In the genomic region with DNA sequence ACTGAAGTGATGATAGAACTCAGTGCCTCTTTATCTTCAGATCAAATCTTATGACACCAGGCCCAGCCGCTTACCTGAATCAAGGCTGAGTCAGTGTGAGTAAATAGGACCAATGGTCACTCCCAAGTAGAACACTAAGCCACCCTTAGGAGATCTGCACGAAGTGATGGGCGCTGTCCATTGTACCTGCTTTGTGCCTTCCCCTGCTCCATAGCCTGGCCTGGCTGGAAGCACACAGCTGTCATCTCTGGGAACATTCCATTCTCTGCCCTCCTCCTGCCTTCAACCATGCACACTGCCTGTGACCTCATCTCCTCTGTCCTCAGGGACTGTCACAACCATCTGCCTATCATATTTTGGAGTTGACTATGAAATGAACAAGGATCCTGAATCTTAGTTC, we compare ENCODE assay signal across 2 cellular contexts.
TF ChIP-seq lines count a peak whose summit lies in the region.

No MANE protein-coding gene starts in this region.

TF ChIP-seq in GM23338, 12 proteins besides CTCF, POLR2A, EP300 and RAD21 (continued from another document):
- TF ChIP-seq, protein P1, sequence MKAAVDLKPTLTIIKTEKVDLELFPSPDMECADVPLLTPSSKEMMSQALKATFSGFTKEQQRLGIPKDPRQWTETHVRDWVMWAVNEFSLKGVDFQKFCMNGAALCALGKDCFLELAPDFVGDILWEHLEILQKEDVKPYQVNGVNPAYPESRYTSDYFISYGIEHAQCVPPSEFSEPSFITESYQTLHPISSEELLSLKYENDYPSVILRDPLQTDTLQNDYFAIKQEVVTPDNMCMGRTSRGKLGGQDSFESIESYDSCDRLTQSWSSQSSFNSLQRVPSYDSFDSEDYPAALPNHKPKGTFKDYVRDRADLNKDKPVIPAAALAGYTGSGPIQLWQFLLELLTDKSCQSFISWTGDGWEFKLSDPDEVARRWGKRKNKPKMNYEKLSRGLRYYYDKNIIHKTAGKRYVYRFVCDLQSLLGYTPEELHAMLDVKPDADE (IDR thresholded peaks at IDR 0.05): no peak
- TF ChIP-seq, protein P2, sequence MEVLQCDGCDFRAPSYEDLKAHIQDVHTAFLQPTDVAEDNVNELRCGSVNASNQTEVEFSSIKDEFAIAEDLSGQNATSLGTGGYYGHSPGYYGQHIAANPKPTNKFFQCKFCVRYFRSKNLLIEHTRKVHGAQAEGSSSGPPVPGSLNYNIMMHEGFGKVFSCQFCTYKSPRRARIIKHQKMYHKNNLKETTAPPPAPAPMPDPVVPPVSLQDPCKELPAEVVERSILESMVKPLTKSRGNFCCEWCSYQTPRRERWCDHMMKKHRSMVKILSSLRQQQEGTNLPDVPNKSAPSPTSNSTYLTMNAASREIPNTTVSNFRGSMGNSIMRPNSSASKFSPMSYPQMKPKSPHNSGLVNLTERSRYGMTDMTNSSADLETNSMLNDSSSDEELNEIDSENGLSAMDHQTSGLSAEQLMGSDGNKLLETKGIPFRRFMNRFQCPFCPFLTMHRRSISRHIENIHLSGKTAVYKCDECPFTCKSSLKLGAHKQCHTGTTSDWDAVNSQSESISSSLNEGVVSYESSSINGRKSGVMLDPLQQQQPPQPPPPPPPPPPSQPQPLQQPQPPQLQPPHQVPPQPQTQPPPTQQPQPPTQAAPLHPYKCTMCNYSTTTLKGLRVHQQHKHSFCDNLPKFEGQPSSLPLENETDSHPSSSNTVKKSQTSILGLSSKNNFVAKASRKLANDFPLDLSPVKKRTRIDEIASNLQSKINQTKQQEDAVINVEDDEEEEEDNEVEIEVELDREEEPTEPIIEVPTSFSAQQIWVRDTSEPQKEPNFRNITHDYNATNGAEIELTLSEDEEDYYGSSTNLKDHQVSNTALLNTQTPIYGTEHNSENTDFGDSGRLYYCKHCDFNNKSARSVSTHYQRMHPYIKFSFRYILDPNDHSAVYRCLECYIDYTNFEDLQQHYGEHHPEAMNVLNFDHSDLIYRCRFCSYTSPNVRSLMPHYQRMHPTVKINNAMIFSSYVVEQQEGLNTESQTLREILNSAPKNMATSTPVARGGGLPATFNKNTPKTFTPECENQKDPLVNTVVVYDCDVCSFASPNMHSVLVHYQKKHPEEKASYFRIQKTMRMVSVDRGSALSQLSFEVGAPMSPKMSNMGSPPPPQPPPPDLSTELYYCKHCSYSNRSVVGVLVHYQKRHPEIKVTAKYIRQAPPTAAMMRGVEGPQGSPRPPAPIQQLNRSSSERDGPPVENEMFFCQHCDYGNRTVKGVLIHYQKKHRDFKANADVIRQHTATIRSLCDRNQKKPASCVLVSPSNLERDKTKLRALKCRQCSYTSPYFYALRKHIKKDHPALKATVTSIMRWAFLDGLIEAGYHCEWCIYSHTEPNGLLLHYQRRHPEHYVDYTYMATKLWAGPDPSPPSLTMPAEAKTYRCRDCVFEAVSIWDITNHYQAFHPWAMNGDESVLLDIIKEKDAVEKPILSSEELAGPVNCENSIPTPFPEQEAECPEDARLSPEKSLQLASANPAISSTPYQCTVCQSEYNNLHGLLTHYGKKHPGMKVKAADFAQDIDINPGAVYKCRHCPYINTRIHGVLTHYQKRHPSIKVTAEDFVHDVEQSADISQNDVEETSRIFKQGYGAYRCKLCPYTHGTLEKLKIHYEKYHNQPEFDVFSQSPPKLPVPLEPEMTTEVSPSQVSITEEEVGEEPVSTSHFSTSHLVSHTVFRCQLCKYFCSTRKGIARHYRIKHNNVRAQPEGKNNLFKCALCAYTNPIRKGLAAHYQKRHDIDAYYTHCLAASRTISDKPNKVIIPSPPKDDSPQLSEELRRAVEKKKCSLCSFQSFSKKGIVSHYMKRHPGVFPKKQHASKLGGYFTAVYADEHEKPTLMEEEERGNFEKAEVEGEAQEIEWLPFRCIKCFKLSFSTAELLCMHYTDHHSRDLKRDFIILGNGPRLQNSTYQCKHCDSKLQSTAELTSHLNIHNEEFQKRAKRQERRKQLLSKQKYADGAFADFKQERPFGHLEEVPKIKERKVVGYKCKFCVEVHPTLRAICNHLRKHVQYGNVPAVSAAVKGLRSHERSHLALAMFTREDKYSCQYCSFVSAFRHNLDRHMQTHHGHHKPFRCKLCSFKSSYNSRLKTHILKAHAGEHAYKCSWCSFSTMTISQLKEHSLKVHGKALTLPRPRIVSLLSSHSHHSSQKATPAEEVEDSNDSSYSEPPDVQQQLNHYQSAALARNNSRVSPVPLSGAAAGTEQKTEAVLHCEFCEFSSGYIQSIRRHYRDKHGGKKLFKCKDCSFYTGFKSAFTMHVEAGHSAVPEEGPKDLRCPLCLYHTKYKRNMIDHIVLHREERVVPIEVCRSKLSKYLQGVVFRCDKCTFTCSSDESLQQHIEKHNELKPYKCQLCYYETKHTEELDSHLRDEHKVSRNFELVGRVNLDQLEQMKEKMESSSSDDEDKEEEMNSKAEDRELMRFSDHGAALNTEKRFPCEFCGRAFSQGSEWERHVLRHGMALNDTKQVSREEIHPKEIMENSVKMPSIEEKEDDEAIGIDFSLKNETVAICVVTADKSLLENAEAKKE (CRISPR knock-in tag; IDR thresholded peaks at IDR 0.05): no peak
- TF ChIP-seq ZNF114 (CRISPR knock-in tag; IDR thresholded peaks at IDR 0.05) (no peak), JUNB (IDR thresholded peaks at IDR 0.05; ENCODE audit: unreplicated experiment) (no peak)
- TF ChIP-seq, protein P3, sequence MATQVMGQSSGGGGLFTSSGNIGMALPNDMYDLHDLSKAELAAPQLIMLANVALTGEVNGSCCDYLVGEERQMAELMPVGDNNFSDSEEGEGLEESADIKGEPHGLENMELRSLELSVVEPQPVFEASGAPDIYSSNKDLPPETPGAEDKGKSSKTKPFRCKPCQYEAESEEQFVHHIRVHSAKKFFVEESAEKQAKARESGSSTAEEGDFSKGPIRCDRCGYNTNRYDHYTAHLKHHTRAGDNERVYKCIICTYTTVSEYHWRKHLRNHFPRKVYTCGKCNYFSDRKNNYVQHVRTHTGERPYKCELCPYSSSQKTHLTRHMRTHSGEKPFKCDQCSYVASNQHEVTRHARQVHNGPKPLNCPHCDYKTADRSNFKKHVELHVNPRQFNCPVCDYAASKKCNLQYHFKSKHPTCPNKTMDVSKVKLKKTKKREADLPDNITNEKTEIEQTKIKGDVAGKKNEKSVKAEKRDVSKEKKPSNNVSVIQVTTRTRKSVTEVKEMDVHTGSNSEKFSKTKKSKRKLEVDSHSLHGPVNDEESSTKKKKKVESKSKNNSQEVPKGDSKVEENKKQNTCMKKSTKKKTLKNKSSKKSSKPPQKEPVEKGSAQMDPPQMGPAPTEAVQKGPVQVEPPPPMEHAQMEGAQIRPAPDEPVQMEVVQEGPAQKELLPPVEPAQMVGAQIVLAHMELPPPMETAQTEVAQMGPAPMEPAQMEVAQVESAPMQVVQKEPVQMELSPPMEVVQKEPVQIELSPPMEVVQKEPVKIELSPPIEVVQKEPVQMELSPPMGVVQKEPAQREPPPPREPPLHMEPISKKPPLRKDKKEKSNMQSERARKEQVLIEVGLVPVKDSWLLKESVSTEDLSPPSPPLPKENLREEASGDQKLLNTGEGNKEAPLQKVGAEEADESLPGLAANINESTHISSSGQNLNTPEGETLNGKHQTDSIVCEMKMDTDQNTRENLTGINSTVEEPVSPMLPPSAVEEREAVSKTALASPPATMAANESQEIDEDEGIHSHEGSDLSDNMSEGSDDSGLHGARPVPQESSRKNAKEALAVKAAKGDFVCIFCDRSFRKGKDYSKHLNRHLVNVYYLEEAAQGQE (IDR thresholded peaks at IDR 0.05; ENCODE audit: unreplicated experiment): peak; percentile 81

TF ChIP-seq in PFSK-1, 5 proteins besides CTCF, POLR2A, EP300 and RAD21 (continued from another document):
- TF ChIP-seq, protein P3 (IDR thresholded peaks at IDR 0.05; ENCODE audit: insufficient read depth in 1 of 2, low read depth in 2 of 2, low read length in 2 of 2): peak; percentile 70 to 89
